In genomic region chr17:36602030-36602737, GRCh38 we compare ENCODE assay signal across 8 cellular contexts. TPM values are rescaled to one million over a fixed set of nuclear protein-coding genes. Genes with fewer than 3 reads are reported as not detected.
A peak's percentile ranks its signal among the peaks of the same experiment; 100 is the strongest.
DNase-seq lines count a peak whose midpoint lies in the region; ATAC-seq and TF ChIP-seq lines count a peak whose summit lies in the region.

No MANE protein-coding gene starts in this region.

- H3F3A ChIP-seq in PC-3 (ENCODE audit: low read length, unreplicated experiment): no peaks in the 10 kb centered on the region

- H3K27me3 ChIP-seq in BE2C (no peaks in the 10 kb centered on the region), PC-3 (ENCODE audit: low read length) (no peaks in the 10 kb centered on the region), lower lobe of right lung (ENCODE audit: low read depth) (no peaks in the 10 kb centered on the region), thoracic aorta (replicated peaks; ENCODE audit: insufficient read depth) (no peaks in the 10 kb centered on the region)

- peaks cover 39% of the 10 kb centered on the region for H3K79me2 ChIP-seq in PC-3 (ENCODE audit: low read length)

- H2AFZ ChIP-seq in PC-3 (ENCODE audit: low read length): peak overlapping the region; percentile 78

- CTCF ChIA-PET in PC-3 (lab: Charles Lee): no interaction called here

- POLR2A ChIA-PET in PC-3 (lab: Charles Lee; ENCODE audit: unreplicated experiment): interaction anchor here (0.6 to 0.7 kb wide), 2 partner anchors 16 to 579 kb away, joined by 3 to 4 read pairs; no protein-coding TSS in a partner anchor

- H3K36me3 ChIP-seq in BE2C: no peaks in the 10 kb centered on the region
- no peaks in the 10 kb centered on the region for H3K36me3 ChIP-seq in PC-3 (ENCODE audit: low read depth, low read length)
- no peaks in the 10 kb centered on the region for H3K36me3 ChIP-seq in lower lobe of right lung
- H3K36me3 ChIP-seq in thoracic aorta: no peaks in the 10 kb centered on the region

- no peaks in the 10 kb centered on the region for H4K20me1 ChIP-seq in PC-3 (ENCODE audit: low read length)

- no TSS peak for BruUV-seq in PC-3 (replicated peaks; lab: Mats Ljungman, UMichigan)

- H3K9me2 ChIP-seq in PC-3 (replicated peaks; ENCODE audit: low read length): no peaks in the 10 kb centered on the region

- H3K27ac ChIP-seq in PC-3 (ENCODE audit: low read length) (peak overlapping the region; percentile 68), lower lobe of right lung (peak overlapping the region; percentile 86), thoracic aorta (peak overlapping the region; percentile 75 to 83)

- intact Hi-C loops in PC-3 (cut with micrococcal nuclease) (no loop called here), lower lobe of right lung (cut with DNase I) (no loop called here)

- H3K4me3 ChIP-seq in BE2C (ENCODE audit: low read depth, low read length) (peak overlapping the region; percentile 91), PC-3 (ENCODE audit: low read length) (peak overlapping the region; percentile 80), choroid plexus epithelial cell (ENCODE audit: low read depth, low read length) (peak overlapping the region; percentile 96), lower lobe of right lung (peak overlapping the region; percentile 88), thoracic aorta (peak overlapping the region; percentile 79)

- H3K9me3 ChIP-seq in BE2C (no peaks in the 10 kb centered on the region), PC-3 (ENCODE audit: low read length) (no peaks in the 10 kb centered on the region), lower lobe of right lung (no peaks in the 10 kb centered on the region), thoracic aorta (no peaks in the 10 kb centered on the region)

- peak overlapping the region; percentile 98 for H3K9ac ChIP-seq in PC-3 (ENCODE audit: low read length)

- DNase-seq in BE2C: no peak
- DNase-seq in PC-3: peak; percentile 3
- peak; percentile 18 for DNase-seq in choroid plexus epithelial cell (ENCODE audit: low read depth)
- peak; percentile 46 for DNase-seq in lower lobe of right lung
- DNase-seq in thoracic aorta (ENCODE audit: low spot score): no peak
- no peak for DNase-seq in foreskin melanocyte
- DNase-seq in T-helper 9 cell: no peak

- H3K4me1 ChIP-seq in BE2C (no peaks in the 10 kb centered on the region), PC-3 (ENCODE audit: insufficient read depth, low read length) (peaks cover 6% of the 10 kb centered on the region), lower lobe of right lung (peaks cover 26% of the 10 kb centered on the region), thoracic aorta (ENCODE audit: control insufficient read depth in 1 of 2, low read depth in 2 of 2) (peaks cover 16 to 22% of the 10 kb centered on the region in 2 donors)

- ATAC-seq in GM21619 (IDR thresholded peaks at IDR 0.05; ENCODE audit: unreplicated experiment) (peak; percentile 6), PC-3 (peak; percentile 39), lower lobe of right lung (peak; percentile 5 to 59), thoracic aorta (ENCODE audit: insufficient number of reproducible peaks, low FRiP score, low read depth) (no peak)

- TF ChIP-seq CTCF in BE2C (IDR thresholded peaks at IDR 0.05; ENCODE audit: low read depth, low read length) (no peak), PC-3 (conservative IDR thresholded peaks at IDR 0.05; ENCODE audit: low read depth, low read length) (no peak), choroid plexus epithelial cell (conservative IDR thresholded peaks at IDR 0.05; ENCODE audit: low read depth, low read length) (no peak), lower lobe of right lung (IDR thresholded peaks at IDR 0.05) (no peak), thoracic aorta (IDR thresholded peaks at IDR 0.05) (no peak)

- H3K4me2 ChIP-seq in PC-3 (ENCODE audit: low read length): peak overlapping the region; percentile 99

RNA-seq across cellular contexts. Expression of gene MRM1, which starts 0.8 kb away (rescaled TPM):
- polyA plus RNA-seq in BE2C (2012; ENCODE audit: insufficient read depth, insufficient read length, low read depth): 7.3 TPM
- total RNA-seq in PC-3 (2014; rRNA removed) (8.8 and 9.2 TPM in 2 replicates), lower lobe of right lung (6.6 TPM), thoracic aorta (1 to 10 TPM; 3.8 to 3.9 TPM)

RNA-seq across cellular contexts. Expression of gene DHRS11, which starts 10.5 kb away (rescaled TPM):
- polyA plus RNA-seq in BE2C (2012; ENCODE audit: insufficient read depth, insufficient read length, low read depth): 7.1 TPM
- total RNA-seq in PC-3 (2014; rRNA removed) (11.8 and 14.8 TPM in 2 replicates), lower lobe of right lung (5.9 TPM), thoracic aorta (10 to 100 TPM; 10.1 to 17.3 TPM)

RNA-seq across cellular contexts. Expression of gene GGNBP2, which starts 57.5 kb away (rescaled TPM):
- polyA plus RNA-seq in BE2C (2012; ENCODE audit: insufficient read depth, insufficient read length, low read depth): 81.5 TPM
- total RNA-seq in PC-3 (2014; rRNA removed) (33.0 and 40.5 TPM in 2 replicates), lower lobe of right lung (74.8 TPM), thoracic aorta (10 to 100 TPM; 57.3 to 69.8 TPM)

Comparison
In these comparisons a context has a peak if more than half of its experiments do, and no peak if none do; other contexts are left out.
1. DNase-seq: peak in PC-3 (single experiment), choroid plexus epithelial cell (single experiment) and lower lobe of right lung (single experiment); none in BE2C (single experiment), thoracic aorta (single experiment), foreskin melanocyte (single experiment) and T-helper 9 cell (single experiment).
2. Peak in every context shown above with its lines, with median percentiles within 50 percentile points of each other: H3K4me3 ChIP-seq and H3K27ac ChIP-seq.